In genomic region chr16:8611886-8612595, GRCh38 we compare ENCODE assay signal across 1 cellular context.
TF ChIP-seq lines count a peak whose summit lies in the region.

No MANE protein-coding gene starts in this region.

TF ChIP-seq in GM23338, 12 proteins besides CTCF, POLR2A, EP300 and RAD21 (continued from another document):
- TF ChIP-seq ZNF462 (CRISPR knock-in tag; IDR thresholded peaks at IDR 0.05) (no peak), EZH2phosphoT487 (IDR thresholded peaks at IDR 0.05; ENCODE audit: unreplicated experiment) (no peak)
